Comparison of ENCODE assay signal across 29 cellular contexts in genomic region chr1:214582289-214582891, GRCh38. TPM values are rescaled to one million over a fixed set of nuclear protein-coding genes. Genes with fewer than 3 reads are reported as not detected.
DNase-seq lines count a peak whose midpoint lies in the region; ATAC-seq, FAIRE-seq and TF ChIP-seq lines count a peak whose summit lies in the region.
"Had no signal": no experiment of that assay in that cellular context is flagged by ENCODE, and none has a peak within 500 bp of the region (broad histone marks: within the 10 kb centered on the region; RNA-seq: fewer than 3 reads in every experiment).

No MANE protein-coding gene starts in this region.

- H3K9me3 Mint-ChIP-seq in astrocyte (ENCODE audit: unreplicated experiment), result peaks cover 5% of the 10 kb centered on the region
- H3K9me3 Mint-ChIP-seq: activated naive CD4-positive, alpha-beta T cell treated with anti-CD3 and anti-CD28 coated beads, Interleukin-2, amount 50 U/mL, for 24 hours; type B pancreatic cell had no signal

- H3K27ac ChIP-seq in astrocyte (ENCODE audit: low read depth, low read length) (peak overlapping the region; percentile 35), suprapubic skin (peak overlapping the region; percentile 64), left lung (no peak overlapping the region)
- H3K27ac ChIP-seq: 22Rv1, ascending aorta, lower lobe of right lung, spleen, stomach had no signal

- no peak for ATAC-seq in GM19463 (IDR thresholded peaks at IDR 0.05; ENCODE audit: unreplicated experiment)
- no peak for ATAC-seq in left lung
- ATAC-seq: activated CD8-positive, alpha-beta memory T cell treated with anti-CD3 and anti-CD28 coated beads, Interleukin-2, amount 10 ng/mL, durations not matched to agents 7 days and 5 days; lower lobe of right lung had no signal

- H3K27me3 ChIP-seq in astrocyte (ENCODE audit: insufficient read depth, low read length) (no peaks in the 10 kb centered on the region), suprapubic skin (no peaks in the 10 kb centered on the region), left lung (no peaks in the 10 kb centered on the region)
- H3K27me3 ChIP-seq: ascending aorta, stomach had no signal

- no peaks in the 10 kb centered on the region for H3K36me3 Mint-ChIP-seq in astrocyte (ENCODE audit: low read depth, unreplicated experiment)
- H3K36me3 Mint-ChIP-seq: activated CD8-positive, alpha-beta memory T cell treated with anti-CD3 and anti-CD28 coated beads, Interleukin-2, amount 10 ng/mL, durations not matched to agents 7 days and 5 days; activated naive CD4-positive, alpha-beta T cell treated with anti-CD3 and anti-CD28 coated beads, Interleukin-2, amount 50 U/mL, for 24 hours; IgD-negative memory B cell; type B pancreatic cell had no signal

- H3K9me3 ChIP-seq in astrocyte (ENCODE audit: insufficient read depth, low read depth, low read length) (no peaks in the 10 kb centered on the region), suprapubic skin (no peaks in the 10 kb centered on the region), left lung (peaks cover 0 to 2% of the 10 kb centered on the region in 2 donors)
- H3K9me3 ChIP-seq: ascending aorta, lower lobe of right lung had no signal

- H3K4me2 ChIP-seq in astrocyte (ENCODE audit: low read length), result peak overlapping the region; percentile 51

- no peaks in the 10 kb centered on the region for H3K27me3 Mint-ChIP-seq in astrocyte (ENCODE audit: low read depth, unreplicated experiment)
- H3K27me3 Mint-ChIP-seq: type B pancreatic cell had no signal

- intact Hi-C loops in left lung (cut with DNase I), result no loop called here

- DNase-seq in DMS 273 (lab: John Stamatoyannopoulos, UW; ENCODE audit: unreplicated experiment), result peak; percentile 58
- no peak for DNase-seq in DMS 273 treated with DMSO at 0.1 percent for 48 hours (lab: John Stamatoyannopoulos, UW)
- DNase-seq in astrocyte (ENCODE audit: low read depth), result no peak
- DNase-seq in iPS DF 19.7 (ENCODE audit: low read depth, low spot score), result peak; percentile 54
- no peak for DNase-seq in suprapubic skin (ENCODE audit: low spot score in 2 of 2)
- no peak for DNase-seq in activated CD4-positive, alpha-beta T cell treated with anti-CD3 and anti-CD28 coated beads for 48 hours
- no peak for DNase-seq in left lung
- DNase-seq: activated CD4-positive, alpha-beta T cell treated with anti-CD3 and anti-CD28 coated beads, Interleukin-2, amount 10 ng/mL, durations not matched to agents 7 days and 5 days; activated CD8-positive, alpha-beta memory T cell treated with anti-CD3 and anti-CD28 coated beads, Interleukin-2, amount 10 ng/mL, durations not matched to agents 7 days and 5 days; CD8-positive, alpha-beta memory T cell; cerebellar nuclear complex; DMS79; hypothalamus; kidney; lower lobe of right lung; NCI-H1694; NCI-H748 treated with DMSO at 0.1 percent for 48 hours; Right ventricle myocardium superior; spleen; stimulated activated CD4-positive, alpha-beta T cell treated with anti-CD3 and anti-CD28 coated beads, Interleukin-4, amount 100 ng/mL, for 24 hours; stomach had no signal

- H3K4me3 Mint-ChIP-seq in astrocyte (ENCODE audit: unreplicated experiment), result no peak overlapping the region
- H3K4me3 Mint-ChIP-seq: activated CD4-positive, alpha-beta T cell treated with anti-CD3 and anti-CD28 coated beads, Interleukin-2, amount 10 ng/mL, durations not matched to agents 7 days and 5 days; activated CD8-positive, alpha-beta memory T cell treated with anti-CD3 and anti-CD28 coated beads, Interleukin-2, amount 10 ng/mL, durations not matched to agents 7 days and 5 days; activated naive CD4-positive, alpha-beta T cell treated with anti-CD3 and anti-CD28 coated beads, Interleukin-2, amount 50 U/mL, for 24 hours; CD8-positive, alpha-beta memory T cell; IgD-negative memory B cell; type B pancreatic cell had no signal

- TF ChIP-seq POLR2A in suprapubic skin (IDR thresholded peaks at IDR 0.05), result no peak

- no peak overlapping the region for H2AFZ ChIP-seq in astrocyte (ENCODE audit: low read depth, low read length)

- H3K36me3 ChIP-seq in astrocyte (ENCODE audit: insufficient read depth, low read length), result no peaks in the 10 kb centered on the region
- no peaks in the 10 kb centered on the region for H3K36me3 ChIP-seq in suprapubic skin
- H3K36me3 ChIP-seq in left lung, result no peaks in the 10 kb centered on the region
- H3K36me3 ChIP-seq: ascending aorta, lower lobe of right lung, spleen, stomach had no signal

- no peaks in the 10 kb centered on the region for H4K20me1 ChIP-seq in astrocyte (ENCODE audit: insufficient read depth, low read length)

- 35% methylated on average over 7 of the region's 7 CpGs for WGBS in suprapubic skin

- peaks cover 17% of the 10 kb centered on the region for H3K4me1 ChIP-seq in astrocyte (ENCODE audit: insufficient read depth, low read length)
- H3K4me1 ChIP-seq in suprapubic skin, result peaks cover 40% of the 10 kb centered on the region
- H3K4me1 ChIP-seq in left lung, result no peaks in the 10 kb centered on the region
- H3K4me1 ChIP-seq: lower lobe of right lung, spleen had no signal

- no peak overlapping the region for H3K4me3 ChIP-seq in astrocyte (ENCODE audit: insufficient read depth, low read depth, low read length)
- H3K4me3 ChIP-seq in suprapubic skin, result no peak overlapping the region
- H3K4me3 ChIP-seq in left lung, result no peak overlapping the region
- H3K4me3 ChIP-seq: ascending aorta, lower lobe of right lung, spleen, stomach had no signal

- peaks cover 26% of the 10 kb centered on the region for H3K4me1 Mint-ChIP-seq in astrocyte (ENCODE audit: low read depth, unreplicated experiment)
- H3K4me1 Mint-ChIP-seq: activated CD4-positive, alpha-beta T cell treated with anti-CD3 and anti-CD28 coated beads, Interleukin-2, amount 10 ng/mL, durations not matched to agents 7 days and 5 days; activated CD8-positive, alpha-beta memory T cell treated with anti-CD3 and anti-CD28 coated beads, Interleukin-2, amount 10 ng/mL, durations not matched to agents 7 days and 5 days; activated naive CD4-positive, alpha-beta T cell treated with anti-CD3 and anti-CD28 coated beads, Interleukin-2, amount 50 U/mL, for 24 hours; CD8-positive, alpha-beta memory T cell had no signal

- FAIRE-seq in astrocyte (lab: Jason Lieb, UNC), result peak; percentile 47
- FAIRE-seq: frontal cortex, GM12892, kidney had no signal

- no peaks in the 10 kb centered on the region for H3K79me2 ChIP-seq in astrocyte (ENCODE audit: insufficient read depth, low read length)

- TF ChIP-seq CTCF in astrocyte (IDR thresholded peaks at IDR 0.05; ENCODE audit: insufficient read depth, low read depth, low read length), result no peak
- no peak for TF ChIP-seq CTCF in suprapubic skin (IDR thresholded peaks at IDR 0.05)
- TF ChIP-seq CTCF in left lung (IDR thresholded peaks at IDR 0.05), result no peak

- peak overlapping the region; percentile 21 for H3K9ac ChIP-seq in astrocyte (ENCODE audit: low read length)

- no peak for TF ChIP-seq EP300 in suprapubic skin (IDR thresholded peaks at IDR 0.05)

- H3K27ac Mint-ChIP-seq in astrocyte (ENCODE audit: unreplicated experiment), result no peak overlapping the region
- H3K27ac Mint-ChIP-seq: activated CD4-positive, alpha-beta T cell treated with anti-CD3 and anti-CD28 coated beads, Interleukin-2, amount 10 ng/mL, durations not matched to agents 7 days and 5 days; activated CD8-positive, alpha-beta memory T cell treated with anti-CD3 and anti-CD28 coated beads, Interleukin-2, amount 10 ng/mL, durations not matched to agents 7 days and 5 days; activated naive CD4-positive, alpha-beta T cell treated with anti-CD3 and anti-CD28 coated beads, Interleukin-2, amount 50 U/mL, for 24 hours; CD8-positive, alpha-beta memory T cell; IgD-negative memory B cell; type B pancreatic cell had no signal

RNA-seq across cellular contexts. Expression of gene CENPF, which starts 20.6 kb away (rescaled TPM):
- total RNA-seq in astrocyte, result 12.3 and 22.9 TPM in 2 replicates
- total RNA-seq in suprapubic skin, result 1 to 10 TPM; 5.0 to 7.8 (median 5.9) TPM
- total RNA-seq in left lung, result 10 to 100 TPM in 1 of 2 donors, 1 to 10 TPM in 1; 3.4 to 15.0 TPM

RNA-seq across cellular contexts. Expression of gene PTPN14, which starts 31.0 kb away (rescaled TPM):
- total RNA-seq in astrocyte (154 and 177 TPM in 2 replicates), suprapubic skin (100 to 1,000 TPM in 2 of 4 donors, 10 to 100 TPM in 2; 67.9 to 159 (median 96.4) TPM), left lung (10 to 100 TPM; 36.8 to 38.0 TPM)

Comparison
In these comparisons a context has a peak if more than half of its experiments do, and no peak if none do; other contexts are left out.
1. DNase-seq: peak in DMS 273 (single experiment) and iPS DF 19.7 (single experiment); none in DMS 273 treated with DMSO at 0.1 percent for 48 hours (single experiment), astrocyte (single experiment), suprapubic skin (0 of 2), activated CD4-positive, alpha-beta T cell treated with anti-CD3 and anti-CD28 coated beads for 48 hours (single experiment) and left lung (0 of 2).
2. H3K27ac ChIP-seq: peak in astrocyte (single experiment) and suprapubic skin (single experiment); none in left lung (0 of 2).